8 cellular contexts compared by ENCODE assay signal in the genomic region with DNA sequence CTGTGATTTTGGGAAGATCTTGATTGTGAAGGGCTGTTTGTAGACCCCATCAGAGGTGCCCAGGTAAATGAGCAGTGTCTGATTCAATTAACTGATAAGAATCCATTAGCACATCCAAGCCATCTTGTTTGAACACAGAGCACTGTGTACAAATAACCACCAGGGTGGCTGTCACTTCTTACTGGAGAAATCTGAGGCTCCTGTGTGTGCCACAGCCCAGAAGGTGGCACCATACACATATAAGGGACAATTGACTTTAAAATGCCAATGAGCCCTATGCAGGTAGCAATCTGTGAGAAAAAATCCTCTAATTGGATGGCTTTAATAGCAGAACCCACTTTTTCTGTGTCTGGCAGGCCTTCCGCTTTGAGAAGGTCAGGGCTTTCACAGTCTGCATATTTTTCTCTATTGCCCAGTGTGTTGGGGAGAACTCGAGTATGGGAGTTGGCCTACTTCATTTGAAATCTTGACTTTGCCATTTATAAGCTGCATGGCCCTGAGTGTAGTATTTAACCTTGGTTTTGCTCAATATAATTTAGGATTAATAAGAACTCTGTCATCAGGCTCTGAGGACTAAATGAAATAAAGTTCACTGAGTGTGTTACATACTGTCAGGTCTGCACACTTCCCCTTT.
DNase-seq lines count a peak whose midpoint lies in the region; FAIRE-seq and TF ChIP-seq lines count a peak whose summit lies in the region.

No MANE protein-coding gene starts in this region.

- H3K27me3 ChIP-seq in bronchial epithelial cell (ENCODE audit: control insufficient read depth, insufficient read depth, low read length) (no peaks in the 10 kb centered on the region), testis (no peaks in the 10 kb centered on the region)

- H3K36me3 ChIP-seq in bronchial epithelial cell (ENCODE audit: control insufficient read depth, insufficient read depth, low read length) (no peaks in the 10 kb centered on the region), testis (ENCODE audit: low read depth, missing control alignments) (no peaks in the 10 kb centered on the region)

- WGBS in testis, 2 donors, result 81 to 89% methylated on average over 2 of the region's 2 CpGs

- peak; percentile 60 for TF ChIP-seq CTCF in LNCaP clone FGC (IDR thresholded peaks at IDR 0.05; ENCODE audit: control insufficient read depth, extremely low read depth, insufficient read depth)
- peak; percentile 38 for TF ChIP-seq CTCF in bronchial epithelial cell (IDR thresholded peaks at IDR 0.05; ENCODE audit: insufficient read depth, low read length, severe bottlenecking)
- TF ChIP-seq CTCF in testis (IDR thresholded peaks at IDR 0.05), result peak; percentile 19 to 35 (median 28)

- no peaks in the 10 kb centered on the region for H3K9me3 ChIP-seq in testis

- no peak for FAIRE-seq in bronchial epithelial cell (lab: Jason Lieb, UNC)

- no peak overlapping the region for H3K27ac ChIP-seq in testis

- intact Hi-C loops in testis (cut with DNase I; ENCODE audit: low total_unique reads), result no loop called here

- DNase-seq in SKM-1 treated with dmso at 0.1 percent for 144 hours (lab: John Stamatoyannopoulos, UW; ENCODE audit: unreplicated experiment) (peak; percentile 25), SKM-1 (lab: John Stamatoyannopoulos, UW; ENCODE audit: unreplicated experiment) (no peak), LNCaP clone FGC (ENCODE audit: low read depth) (peak; percentile 6), bronchial epithelial cell (ENCODE audit: low read depth) (no peak), testis (peak; percentile 51), EL (no peak), foreskin melanocyte (no peak), GDM1 (lab: John Stamatoyannopoulos, UW) (no peak)

- no peaks in the 10 kb centered on the region for H3K4me1 ChIP-seq in testis

- TF ChIP-seq POLR2A in testis (IDR thresholded peaks at IDR 0.05), result no peak

- H3K4me3 ChIP-seq in LNCaP clone FGC (ENCODE audit: low read depth, low read length) (no peak overlapping the region), bronchial epithelial cell (ENCODE audit: low read depth, low read length) (no peak overlapping the region), testis (no peak overlapping the region)

Comparison
In these comparisons a context has a peak if more than half of its experiments do, and no peak if none do; other contexts are left out.
1. DNase-seq: peak in SKM-1 treated with dmso at 0.1 percent for 144 hours (single experiment), LNCaP clone FGC (single experiment) and testis (single experiment); none in SKM-1 (single experiment), bronchial epithelial cell (single experiment), EL (single experiment), foreskin melanocyte (single experiment) and GDM1 (single experiment).
2. Peak in every context shown above with its lines, with median percentiles within 50 percentile points of each other: CTCF ChIP-seq.